ENCODE assay signal across 8 cellular contexts in the genomic region with DNA sequence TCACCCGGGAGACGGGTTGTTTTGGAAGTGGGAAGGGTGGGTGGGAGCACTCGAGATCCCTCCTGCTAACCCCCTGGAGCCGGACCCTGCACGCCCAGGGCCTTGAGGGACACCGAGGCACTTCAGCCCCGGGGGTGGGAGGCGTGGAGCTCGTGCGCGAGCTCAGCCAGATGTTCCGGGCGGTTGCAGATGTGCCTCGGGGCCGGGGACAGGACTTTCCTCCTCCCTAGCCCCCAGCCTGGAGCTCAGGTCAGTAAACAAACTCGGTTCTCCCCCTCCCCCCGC. TPM values are rescaled to one million over a fixed set of nuclear protein-coding genes. Genes with fewer than 3 reads are reported as not detected.
DNase-seq lines count a peak whose midpoint lies in the region; ATAC-seq and TF ChIP-seq lines count a peak whose summit lies in the region.

No MANE protein-coding gene starts in this region.

- CTCF ChIA-PET in T-cell (lab: Charles Lee), result interaction anchor here (0.8 to 2.9 kb wide), 5 partner anchors 21 to 312 kb away, joined by 3 to 22 read pairs (median 7); no protein-coding TSS in a partner anchor

- DNase-seq in H7 (no peak), T-cell (no peak), right atrium auricular region (ENCODE audit: low spot score) (no peak), gastrocnemius medialis (no peak), SKM-1 (lab: John Stamatoyannopoulos, UW; ENCODE audit: unreplicated experiment) (no peak), medulla oblongata (ENCODE audit: extremely low spot score) (no peak), HFFc6 (no peak)

- H3K4me3 ChIP-seq in H7 (ENCODE audit: insufficient read depth, low read depth, low read length) (peak overlapping the region; percentile 55), right atrium auricular region (peak overlapping the region; percentile 44 to 67), gastrocnemius medialis (peak overlapping the region; percentile 64 to 94 (median 77))

- H3K27ac ChIP-seq in right atrium auricular region (peak overlapping the region; percentile 30 to 55), gastrocnemius medialis (peak overlapping the region; percentile 84 to 90 (median 86))

- H3K4me1 Mint-ChIP-seq in T-cell (peaks cover 17 to 26% (median 19%) of the 10 kb centered on the region in 3 donors), HFFc6 (ENCODE audit: low read depth) (peaks cover 13% of the 10 kb centered on the region; the same call in 1 of the 2 replicates)

- no peaks in the 10 kb centered on the region for H3K36me3 ChIP-seq in H7 (replicated peaks; ENCODE audit: control insufficient read depth, insufficient read depth, low read length)
- no peaks in the 10 kb centered on the region for H3K36me3 ChIP-seq in right atrium auricular region
- no peaks in the 10 kb centered on the region for H3K36me3 ChIP-seq in gastrocnemius medialis

- TF ChIP-seq CTCF in right atrium auricular region (IDR thresholded peaks at IDR 0.05) (no peak), gastrocnemius medialis (IDR thresholded peaks at IDR 0.05 in 4 of 5, conservative IDR thresholded peaks at IDR 0.05 in 1 of 5) (no peak), HFFc6 (IDR thresholded peaks at IDR 0.05) (no peak)

- H3K9me3 Mint-ChIP-seq in T-cell (no peaks in the 10 kb centered on the region), HFFc6 (no peaks in the 10 kb centered on the region)

- TF ChIP-seq POLR2A in gastrocnemius medialis (IDR thresholded peaks at IDR 0.05), result no peak

- H3K27me3 ChIP-seq in H7 (ENCODE audit: control insufficient read depth, insufficient read depth, low read length), result peaks cover 84% of the 10 kb centered on the region
- H3K27me3 ChIP-seq in right atrium auricular region, result no peaks in the 10 kb centered on the region
- no peaks in the 10 kb centered on the region for H3K27me3 ChIP-seq in gastrocnemius medialis

- peaks cover 18 to 38% of the 10 kb centered on the region in 2 donors for H3K27me3 Mint-ChIP-seq in T-cell
- H3K27me3 Mint-ChIP-seq in HFFc6 (ENCODE audit: insufficient read depth), result peaks cover 48% of the 10 kb centered on the region

- peaks cover 0 to 56% of the 10 kb centered on the region in 2 donors for H3K4me1 ChIP-seq in right atrium auricular region
- H3K4me1 ChIP-seq in gastrocnemius medialis, result peaks cover 7 to 23% of the 10 kb centered on the region in 2 donors

- H3K36me3 Mint-ChIP-seq in T-cell (no peaks in the 10 kb centered on the region), HFFc6 (ENCODE audit: low read depth) (no peaks in the 10 kb centered on the region)

- POLR2A ChIA-PET in T-cell (lab: Charles Lee), result interaction anchor here (0.5 to 1.6 kb wide), 2 partner anchors 25 kb away, joined by 3 to 4 read pairs; no protein-coding TSS in a partner anchor

- H3K9me3 ChIP-seq in right atrium auricular region, result no peaks in the 10 kb centered on the region
- H3K9me3 ChIP-seq in gastrocnemius medialis, result no peaks in the 10 kb centered on the region

- no peak overlapping the region for H3K27ac Mint-ChIP-seq in T-cell
- H3K27ac Mint-ChIP-seq in HFFc6, result no peak overlapping the region

- intact Hi-C loops in gastrocnemius medialis (cut with DNase I; ENCODE audit: low total_unique reads), result loop anchor here (1.0 to 10.0 kb wide), 2 partner anchors 16 to 305 kb away; no protein-coding TSS in a partner anchor

- ATAC-seq in T-cell (replicated peaks in 1 of 4), result no peak
- no peak for ATAC-seq in gastrocnemius medialis
- no peak for ATAC-seq in GM21528 (IDR thresholded peaks at IDR 0.05; ENCODE audit: low FRiP score, unreplicated experiment)

- in situ Hi-C loops in gastrocnemius medialis (cut with MboI; ENCODE audit: low sequenced_read_pairs in 4 of 4), result loop anchor here in 2 of 4 donors (10.0 kb wide), 1 partner anchor 105 kb away; no protein-coding TSS in a partner anchor

- H3K4me3 Mint-ChIP-seq in T-cell (peak overlapping the region; percentile 51 to 81 (median 65)), HFFc6 (no peak overlapping the region)

RNA-seq across cellular contexts. Expression of gene WNT11, which starts 3.3 kb away (rescaled TPM):
- total RNA-seq in H7 (2014; rRNA removed; shearing (Covaris generic)), result 1.0 and 1.2 TPM in 2 replicates
- total RNA-seq in T-cell, result 1 to 10 TPM in 1 of 5 donors, under 1 TPM in 3, not detected in 1; 0.47 to 1.3 (median 0.89) TPM
- total RNA-seq in right atrium auricular region, result 1 to 10 TPM; 1.6 to 6.8 TPM
- 1 to 10 TPM; 2.9 to 6.5 (median 4.0) TPM for total RNA-seq in gastrocnemius medialis
- total RNA-seq in HFFc6 (2021; fragmentation: NEBNext Ultra II Directional; extraction: Animal tissue kit (Norgen Biotek cat#: 25700)), result not detected
